26 cellular contexts compared by ENCODE assay signal in genomic region chr3:149908558-149908957, GRCh38.
A peak's percentile ranks its signal among the peaks of the same experiment; 100 is the strongest.
DNase-seq lines count a peak whose midpoint lies in the region; TF ChIP-seq lines count a peak whose summit lies in the region.
"Had no signal": no experiment of that assay in that cellular context is flagged by ENCODE, and none has a peak within 500 bp of the region (broad histone marks: within the 10 kb centered on the region; RNA-seq: fewer than 3 reads in every experiment).

No MANE protein-coding gene starts in this region.

- peaks cover 4% of the 10 kb centered on the region for H3K4me1 Mint-ChIP-seq in glutamatergic neuron (ENCODE audit: low read depth, unreplicated experiment)
- H3K4me1 Mint-ChIP-seq: stimulated activated naive CD8-positive, alpha-beta T cell treated with anti-CD3 and anti-CD28 coated beads, Interleukin-15, amount 100 ng/mL, for 72 hours had no signal

- H3K9me3 ChIP-seq in thyroid gland: no peaks in the 10 kb centered on the region
- H3K9me3 ChIP-seq: heart right ventricle, MG63, sigmoid colon, transverse colon had no signal

- no peak overlapping the region for H3K4me3 Mint-ChIP-seq in glutamatergic neuron (ENCODE audit: unreplicated experiment)
- H3K4me3 Mint-ChIP-seq: activated CD8-positive, alpha-beta T cell treated with anti-CD3 and anti-CD28 coated beads, Interleukin-2, amount 10 ng/mL, durations not matched to agents 7 days and 5 days; CD4-positive, alpha-beta memory T cell; natural killer cell; stimulated activated naive CD8-positive, alpha-beta T cell treated with anti-CD3 and anti-CD28 coated beads, Interleukin-15, amount 100 ng/mL, for 72 hours had no signal

- H3K9me3 Mint-ChIP-seq in glutamatergic neuron (ENCODE audit: unreplicated experiment): no peaks in the 10 kb centered on the region
- H3K9me3 Mint-ChIP-seq: CD4-positive, alpha-beta memory T cell; natural killer cell; stimulated activated naive CD8-positive, alpha-beta T cell treated with anti-CD3 and anti-CD28 coated beads, Interleukin-15, amount 100 ng/mL, for 72 hours had no signal

- intact Hi-C loops in thyroid gland (cut with DNase I): no loop called here

- peak; percentile 33 for DNase-seq in DMS 273 (lab: John Stamatoyannopoulos, UW; ENCODE audit: unreplicated experiment)
- DNase-seq in DMS 273 treated with DMSO at 0.1 percent for 48 hours (lab: John Stamatoyannopoulos, UW): no peak
- DNase-seq in NCI-H146 treated with DMSO at 0.1 percent for 48 hours (lab: John Stamatoyannopoulos, UW; ENCODE audit: unreplicated experiment): peak; percentile 70
- no peak for DNase-seq in glutamatergic neuron
- peak; percentile 8 for DNase-seq in renal cortical epithelial cell (ENCODE audit: low read depth)
- DNase-seq in glomerular visceral epithelial cell (ENCODE audit: extremely low spot score): no peak
- no peak for DNase-seq in thyroid gland
- no peak for DNase-seq in kidney glomerular epithelial cell (lab: John Stamatoyannopoulos, UW)
- DNase-seq: activated CD8-positive, alpha-beta T cell treated with anti-CD3 and anti-CD28 coated beads, Interleukin-2, amount 10 ng/mL, durations not matched to agents 7 days and 5 days; activated gamma-delta T cell; CD4-positive, alpha-beta memory T cell; GOT3; heart right ventricle; KBM-7; MG63; natural killer cell; NCI-H1436 treated with DMSO at 0.1 percent for 48 hours; NCI-H446 treated with DMSO at 0.1 percent for 48 hours; NK-92 treated with Interleukin-12 subunit alpha and Interleukin-12 subunit beta, amount 100 ng/mL, for 24 hours; SHP77 treated with DMSO at 0.1 percent for 48 hours; sigmoid colon; stimulated activated naive CD8-positive, alpha-beta T cell treated with anti-CD3 and anti-CD28 coated beads, Interleukin-15, amount 100 ng/mL, for 72 hours; SW 1271; transverse colon had no signal

- no peaks in the 10 kb centered on the region for H3K4me1 ChIP-seq in thyroid gland
- H3K4me1 ChIP-seq: parathyroid adenoma had no signal

- H3K27ac ChIP-seq in thyroid gland: no peak overlapping the region
- H3K27ac ChIP-seq: 22Rv1, heart right ventricle, parathyroid adenoma, sigmoid colon, transverse colon had no signal

- no peaks in the 10 kb centered on the region for H3K36me3 Mint-ChIP-seq in glutamatergic neuron (ENCODE audit: unreplicated experiment)
- H3K36me3 Mint-ChIP-seq: natural killer cell had no signal

- no peak overlapping the region for H3K4me3 ChIP-seq in thyroid gland (replicated peaks in 1 of 3)
- H3K4me3 ChIP-seq: heart right ventricle, MG63, sigmoid colon, transverse colon had no signal

- TF ChIP-seq POLR2A in thyroid gland (IDR thresholded peaks at IDR 0.05): no peak

- TF ChIP-seq CTCF in glutamatergic neuron (IDR thresholded peaks at IDR 0.05; ENCODE audit: partially characterized antibody, unreplicated experiment) (no peak), thyroid gland (IDR thresholded peaks at IDR 0.05) (no peak)

- no peaks in the 10 kb centered on the region for H3K27me3 ChIP-seq in thyroid gland
- H3K27me3 ChIP-seq: heart right ventricle, MG63, sigmoid colon, transverse colon had no signal

- peak overlapping the region; percentile 19 for H3K27ac Mint-ChIP-seq in glutamatergic neuron (ENCODE audit: unreplicated experiment)
- H3K27ac Mint-ChIP-seq: activated CD8-positive, alpha-beta T cell treated with anti-CD3 and anti-CD28 coated beads, Interleukin-2, amount 10 ng/mL, durations not matched to agents 7 days and 5 days; natural killer cell; stimulated activated naive CD8-positive, alpha-beta T cell treated with anti-CD3 and anti-CD28 coated beads, Interleukin-15, amount 100 ng/mL, for 72 hours had no signal

- no peaks in the 10 kb centered on the region for H3K36me3 ChIP-seq in thyroid gland

- H3K27me3 Mint-ChIP-seq in glutamatergic neuron (ENCODE audit: unreplicated experiment): no peaks in the 10 kb centered on the region
- H3K27me3 Mint-ChIP-seq: CD4-positive, alpha-beta memory T cell; stimulated activated naive CD8-positive, alpha-beta T cell treated with anti-CD3 and anti-CD28 coated beads, Interleukin-15, amount 100 ng/mL, for 72 hours had no signal

Comparison
In these comparisons a context has a peak if more than half of its experiments do, and no peak if none do; other contexts are left out.
1. DNase-seq: peak in DMS 273 (single experiment), NCI-H146 treated with DMSO at 0.1 percent for 48 hours (single experiment) and renal cortical epithelial cell (single experiment); none in DMS 273 treated with DMSO at 0.1 percent for 48 hours (single experiment), glutamatergic neuron (single experiment), glomerular visceral epithelial cell (single experiment), thyroid gland (0 of 2) and kidney glomerular epithelial cell (single experiment).